9 cellular contexts compared by ENCODE assay signal in the genomic region with DNA sequence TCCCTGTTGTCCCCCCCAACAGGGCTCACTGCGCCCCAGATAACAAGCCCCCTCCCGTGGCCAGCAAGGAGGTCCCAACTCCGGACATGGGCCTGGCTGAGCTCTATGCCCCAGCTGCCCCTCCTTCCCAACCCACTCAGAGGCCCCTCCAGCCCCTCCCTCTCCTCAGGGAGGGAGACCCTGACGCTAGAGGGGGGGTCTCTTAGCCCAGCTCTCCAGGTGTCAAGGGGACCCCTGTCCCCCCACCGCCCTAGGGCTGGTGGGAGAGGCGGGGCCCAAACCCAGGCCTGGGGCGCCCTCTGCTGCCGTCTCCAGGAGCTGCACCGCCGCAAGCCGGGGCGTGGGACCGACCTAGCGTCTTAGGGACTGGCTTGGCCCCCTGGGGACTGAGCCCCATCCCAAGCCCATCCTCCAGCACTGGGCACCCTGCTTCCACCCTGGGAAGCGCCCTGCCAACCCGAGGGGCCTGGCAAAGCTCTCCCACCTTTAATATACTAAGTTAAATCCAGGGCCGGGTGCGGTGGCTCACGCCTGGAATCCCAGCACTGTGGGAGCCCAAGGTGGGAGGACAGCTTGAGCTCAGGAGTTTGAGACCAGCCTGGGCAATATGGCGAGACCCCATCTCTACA. TPM values are rescaled to one million over a fixed set of nuclear protein-coding genes. Genes with fewer than 3 reads are reported as not detected.
DNase-seq lines count a peak whose midpoint lies in the region; TF ChIP-seq lines count a peak whose summit lies in the region.
"Had no signal": no experiment of that assay in that cellular context is flagged by ENCODE, and none has a peak within 500 bp of the region (broad histone marks: within the 10 kb centered on the region; RNA-seq: fewer than 3 reads in every experiment).

No MANE protein-coding gene starts in this region.

- no peaks in the 10 kb centered on the region for H3K36me3 ChIP-seq in right atrium auricular region

- TF ChIP-seq CTCF in right atrium auricular region (IDR thresholded peaks at IDR 0.05) = peak; percentile 86 to 93

- H3K4me1 ChIP-seq in right atrium auricular region = peaks cover 0 to 18% of the 10 kb centered on the region in 2 donors

- DNase-seq in SKM-1 (lab: John Stamatoyannopoulos, UW; ENCODE audit: unreplicated experiment) (peak; percentile 17), SKM-1 treated with dmso at 0.1 percent for 144 hours (lab: John Stamatoyannopoulos, UW; ENCODE audit: unreplicated experiment) (no peak), SK-MEL-5 (ENCODE audit: low read depth, low spot score) (peak; percentile 38), right atrium auricular region (ENCODE audit: low spot score) (no peak), NCI-H510A (lab: John Stamatoyannopoulos, UW) (no peak), NCI-H226 (no peak)
- peak; percentile 74 for DNase-seq in activated naive CD4-positive, alpha-beta T cell treated with anti-CD3 and anti-CD28 coated beads, Interleukin-2, amount 50 U/mL, for 16 hours
- peak; percentile 68 to 71 for DNase-seq in stimulated activated CD4-positive, alpha-beta T cell treated with anti-CD3 and anti-CD28 coated beads, Interleukin-1b, Interleukin-23, amount 100 ng/mL, for 4 hours (ENCODE audit: low read depth in 2 of 2)

- no peak overlapping the region for H3K27ac ChIP-seq in right atrium auricular region

- no peaks in the 10 kb centered on the region for H3K9me3 ChIP-seq in right atrium auricular region

- H3K4me3 ChIP-seq in right atrium auricular region = no peak overlapping the region

- H3K27me3 ChIP-seq in right atrium auricular region = peaks cover 3 to 29% of the 10 kb centered on the region in 2 donors

- in situ Hi-C loops in SK-MEL-5 (cut with HindIII; ENCODE audit: low pct_unique_long_range_greater_than_20kb, low sequenced_read_pairs) = no loop called here

RNA-seq across cellular contexts. Expression of gene GRIN3B, which starts 1.4 kb away (rescaled TPM):
- 0.03 TPM in 1 of 2 replicates, not detected in the other for total RNA-seq in SK-MEL-5 (2014; rRNA removed; shearing (Covaris generic))
- polyA plus RNA-seq in SK-MEL-5 (2015; cell fraction: cytosol; rRNA removed) = 0.27 and 0.80 TPM in 2 replicates
- polyA plus RNA-seq in SK-MEL-5 (2015; cell fraction: nucleus; rRNA removed) = 1.00 and 2.2 TPM in 2 replicates
- under 1 TPM in 1 of 2 donors, not detected in 1; 0.12 TPM for total RNA-seq in right atrium auricular region

RNA-seq across cellular contexts. Expression of gene WDR18, which starts 17.5 kb away (rescaled TPM):
- total RNA-seq in SK-MEL-5 (2014; rRNA removed; shearing (Covaris generic)) = 24.4 and 36.1 TPM in 2 replicates
- polyA plus RNA-seq in SK-MEL-5 (2015; cell fraction: cytosol; rRNA removed) = 76.9 and 80.4 TPM in 2 replicates
- polyA plus RNA-seq in SK-MEL-5 (2015; cell fraction: nucleus; rRNA removed) = 105 and 161 TPM in 2 replicates
- total RNA-seq in right atrium auricular region = 10 to 100 TPM; 13.3 to 24.9 TPM

RNA-seq across cellular contexts. Expression of gene TMEM259, which starts 19.3 kb away (rescaled TPM):
- total RNA-seq in SK-MEL-5 (2014; rRNA removed; shearing (Covaris generic)) = 44.8 and 51.8 TPM in 2 replicates
- polyA plus RNA-seq in SK-MEL-5 (2015; cell fraction: cytosol; rRNA removed) = 91.1 and 104 TPM in 2 replicates
- polyA plus RNA-seq in SK-MEL-5 (2015; cell fraction: nucleus; rRNA removed) = 1,457 and 1,498 TPM in 2 replicates
- 100 to 1,000 TPM; 129 to 170 TPM for total RNA-seq in right atrium auricular region

RNA-seq across cellular contexts. Expression of gene RNU6-2, which starts 19.7 kb away (rescaled TPM):
- not detected in 2 replicates for total RNA-seq in SK-MEL-5 (2014; rRNA removed; shearing (Covaris generic))
- not detected in 2 replicates for polyA plus RNA-seq in SK-MEL-5 (2015; cell fraction: cytosol; rRNA removed)
- not detected in 2 replicates for polyA plus RNA-seq in SK-MEL-5 (2015; cell fraction: nucleus; rRNA removed)
- not detected for total RNA-seq in right atrium auricular region
- total RNA-seq: glomerular endothelial cell had no signal

RNA-seq across cellular contexts. Expression of gene CNN2, which starts 24.8 kb away (rescaled TPM):
- total RNA-seq in SK-MEL-5 (2014; rRNA removed; shearing (Covaris generic)) = 11.7 and 12.1 TPM in 2 replicates
- 22.2 and 23.9 TPM in 2 replicates for polyA plus RNA-seq in SK-MEL-5 (2015; cell fraction: cytosol; rRNA removed)
- polyA plus RNA-seq in SK-MEL-5 (2015; cell fraction: nucleus; rRNA removed) = 5.0 and 5.9 TPM in 2 replicates
- 10 to 100 TPM; 47.8 to 48.5 TPM for total RNA-seq in right atrium auricular region

Comparison
In these comparisons a context has a peak if more than half of its experiments do, and no peak if none do; other contexts are left out.
1. DNase-seq: peak in SKM-1 (single experiment), SK-MEL-5 (single experiment), activated naive CD4-positive, alpha-beta T cell treated with anti-CD3 and anti-CD28 coated beads, Interleukin-2, amount 50 U/mL, for 16 hours (single experiment) and stimulated activated CD4-positive, alpha-beta T cell treated with anti-CD3 and anti-CD28 coated beads, Interleukin-1b, Interleukin-23, amount 100 ng/mL, for 4 hours (2 of 2); none in SKM-1 treated with dmso at 0.1 percent for 144 hours (single experiment), right atrium auricular region (single experiment), NCI-H510A (single experiment) and NCI-H226 (single experiment).